ENCODE assay signal across 8 cellular contexts in genomic region chr6:146857960-146858308, GRCh38.
DNase-seq lines count a peak whose midpoint lies in the region; ATAC-seq and TF ChIP-seq lines count a peak whose summit lies in the region.

No MANE protein-coding gene starts in this region.

- peak; percentile 9 for ATAC-seq in HG03095 (IDR thresholded peaks at IDR 0.05; ENCODE audit: unreplicated experiment)
- ATAC-seq in T-cell (replicated peaks in 1 of 4), result peak in 3 of 4 experiments; percentile 21 to 32 (median 23)
- no peak for ATAC-seq in HG03097 (IDR thresholded peaks at IDR 0.05; ENCODE audit: low FRiP score, unreplicated experiment)

- no peak for DNase-seq in activated CD4-positive, alpha-beta memory T cell treated with anti-CD3 and anti-CD28 coated beads for 36 hours
- no peak for DNase-seq in activated CD4-positive, alpha-beta memory T cell treated with anti-CD3 and anti-CD28 coated beads, Interleukin-2, amount 10 ng/mL, durations not matched to agents 7 days and 5 days
- DNase-seq in T-cell (no peak), right atrium auricular region (ENCODE audit: low spot score) (no peak), smooth muscle cell (lab: John Stamatoyannopoulos, UW; ENCODE audit: unreplicated experiment) (no peak), posterior vena cava (ENCODE audit: low spot score) (no peak)

- H3K79me2 ChIP-seq in smooth muscle cell (ENCODE audit: low read depth), result no peaks in the 10 kb centered on the region

- H3K27ac ChIP-seq in right atrium auricular region (peak overlapping the region; percentile 33 to 55), smooth muscle cell (ENCODE audit: low read depth) (peak overlapping the region; percentile 48)

- H3K27me3 ChIP-seq in right atrium auricular region (no peaks in the 10 kb centered on the region), smooth muscle cell (ENCODE audit: low read depth) (no peaks in the 10 kb centered on the region)

- H3K27ac Mint-ChIP-seq in activated CD4-positive, alpha-beta memory T cell treated with anti-CD3 and anti-CD28 coated beads for 36 hours, result peak overlapping the region; percentile 29
- no peak overlapping the region for H3K27ac Mint-ChIP-seq in activated CD4-positive, alpha-beta memory T cell treated with anti-CD3 and anti-CD28 coated beads, Interleukin-2, amount 10 ng/mL, durations not matched to agents 7 days and 5 days
- peak overlapping the region in 1 of 2 donors; percentile 68 for H3K27ac Mint-ChIP-seq in T-cell

- intact Hi-C loops in activated CD4-positive, alpha-beta memory T cell treated with anti-CD3 and anti-CD28 coated beads for 36 hours (cut with micrococcal nuclease), result loop anchor here (1.0 to 10.0 kb wide), 7 partner anchors 17 to 1667 kb away; partner anchors contain the start of genes EPM2A and SAMD5
- intact Hi-C loops in posterior vena cava (cut with DNase I), result loop anchor here (10.0 kb wide), 2 partner anchors 427 to 437 kb away; no protein-coding TSS in a partner anchor

- no peak overlapping the region for H3K9ac ChIP-seq in smooth muscle cell (ENCODE audit: low read depth)

- H3K9me3 Mint-ChIP-seq in activated CD4-positive, alpha-beta memory T cell treated with anti-CD3 and anti-CD28 coated beads for 36 hours, result peaks cover under 1% of the 10 kb centered on the region
- H3K9me3 Mint-ChIP-seq in activated CD4-positive, alpha-beta memory T cell treated with anti-CD3 and anti-CD28 coated beads, Interleukin-2, amount 10 ng/mL, durations not matched to agents 7 days and 5 days, result peaks cover 4% of the 10 kb centered on the region
- no peaks in the 10 kb centered on the region for H3K9me3 Mint-ChIP-seq in T-cell

- peak overlapping the region; percentile 10 for H3K4me3 Mint-ChIP-seq in activated CD4-positive, alpha-beta memory T cell treated with anti-CD3 and anti-CD28 coated beads for 36 hours
- no peak overlapping the region for H3K4me3 Mint-ChIP-seq in activated CD4-positive, alpha-beta memory T cell treated with anti-CD3 and anti-CD28 coated beads, Interleukin-2, amount 10 ng/mL, durations not matched to agents 7 days and 5 days
- H3K4me3 Mint-ChIP-seq in T-cell, result peak overlapping the region in 2 of 3 donors; percentile 11 to 42

- H3K4me1 Mint-ChIP-seq in activated CD4-positive, alpha-beta memory T cell treated with anti-CD3 and anti-CD28 coated beads for 36 hours (ENCODE audit: low read depth), result peaks cover 26% of the 10 kb centered on the region
- peaks cover 15% of the 10 kb centered on the region for H3K4me1 Mint-ChIP-seq in activated CD4-positive, alpha-beta memory T cell treated with anti-CD3 and anti-CD28 coated beads, Interleukin-2, amount 10 ng/mL, durations not matched to agents 7 days and 5 days
- H3K4me1 Mint-ChIP-seq in T-cell, result peaks cover 4 to 11% (median 7%) of the 10 kb centered on the region in 3 donors

- H3K4me1 ChIP-seq in right atrium auricular region (peaks cover 0 to 4% of the 10 kb centered on the region in 2 donors), smooth muscle cell (ENCODE audit: low read depth) (peaks cover 11% of the 10 kb centered on the region)

- POLR2A ChIA-PET in activated CD4-positive, alpha-beta memory T cell treated with anti-CD3 and anti-CD28 coated beads for 36 hours (lab: Charles Lee), result no interaction called here
- POLR2A ChIA-PET in activated CD4-positive, alpha-beta memory T cell treated with anti-CD3 and anti-CD28 coated beads, Interleukin-2, amount 10 ng/mL, durations not matched to agents 7 days and 5 days (lab: Charles Lee), result no interaction called here
- POLR2A ChIA-PET in T-cell (lab: Charles Lee), result interaction anchor here in 1 of 2 donors (0.6 kb wide), 1 partner anchor 11 kb away, joined by 3 read pairs; no protein-coding TSS in a partner anchor

- CTCF ChIA-PET in activated CD4-positive, alpha-beta memory T cell treated with anti-CD3 and anti-CD28 coated beads for 36 hours (lab: Charles Lee), result interaction anchor here (0.5 to 1.4 kb wide), 6 partner anchors 17 to 561 kb away, joined by 3 to 5 read pairs (median 4); no protein-coding TSS in a partner anchor
- CTCF ChIA-PET in activated CD4-positive, alpha-beta memory T cell treated with anti-CD3 and anti-CD28 coated beads, Interleukin-2, amount 10 ng/mL, durations not matched to agents 7 days and 5 days (lab: Charles Lee), result interaction anchor here (0.7 to 1.0 kb wide), 2 partner anchors 8 to 34 kb away, joined by 3 read pairs; no protein-coding TSS in a partner anchor
- CTCF ChIA-PET in T-cell (lab: Charles Lee), result interaction anchor here in 1 of 2 donors (0.6 to 1.5 kb wide), 2 partner anchors 575 to 1322 kb away, joined by 3 to 7 read pairs; no protein-coding TSS in a partner anchor

- H3K9me3 ChIP-seq in right atrium auricular region, result no peaks in the 10 kb centered on the region
- no peaks in the 10 kb centered on the region for H3K9me3 ChIP-seq in smooth muscle cell (replicated peaks; ENCODE audit: low read depth)

- no peaks in the 10 kb centered on the region for H4K20me1 ChIP-seq in smooth muscle cell (ENCODE audit: low read depth)

- peaks cover 4% of the 10 kb centered on the region for H3K27me3 Mint-ChIP-seq in activated CD4-positive, alpha-beta memory T cell treated with anti-CD3 and anti-CD28 coated beads for 36 hours
- H3K27me3 Mint-ChIP-seq in activated CD4-positive, alpha-beta memory T cell treated with anti-CD3 and anti-CD28 coated beads, Interleukin-2, amount 10 ng/mL, durations not matched to agents 7 days and 5 days, result peaks cover 3% of the 10 kb centered on the region
- H3K27me3 Mint-ChIP-seq in T-cell, result peaks cover 0 to 2% of the 10 kb centered on the region in 2 donors

- H3K4me2 ChIP-seq in smooth muscle cell, result peak overlapping the region; percentile 84

- H3K4me3 ChIP-seq in right atrium auricular region, result peak overlapping the region; percentile 30 to 39
- peak overlapping the region; percentile 47 for H3K4me3 ChIP-seq in smooth muscle cell

- 38% methylated on average over 4 of the region's 4 CpGs for WGBS in smooth muscle cell (ENCODE audit: low lambda C conversion rate)

- no peaks in the 10 kb centered on the region for H3K36me3 ChIP-seq in right atrium auricular region
- H3K36me3 ChIP-seq in smooth muscle cell (ENCODE audit: low read depth), result no peaks in the 10 kb centered on the region

- TF ChIP-seq CTCF in right atrium auricular region (IDR thresholded peaks at IDR 0.05), result no peak
- no peak for TF ChIP-seq CTCF in smooth muscle cell (IDR thresholded peaks at IDR 0.05; ENCODE audit: borderline replicate concordance, insufficient read depth, poor library complexity, severe bottlenecking)

- peaks cover 2% of the 10 kb centered on the region for H3K36me3 Mint-ChIP-seq in activated CD4-positive, alpha-beta memory T cell treated with anti-CD3 and anti-CD28 coated beads for 36 hours
- H3K36me3 Mint-ChIP-seq in activated CD4-positive, alpha-beta memory T cell treated with anti-CD3 and anti-CD28 coated beads, Interleukin-2, amount 10 ng/mL, durations not matched to agents 7 days and 5 days (ENCODE audit: low read depth), result no peaks in the 10 kb centered on the region
- H3K36me3 Mint-ChIP-seq in T-cell, result no peaks in the 10 kb centered on the region

- no peaks in the 10 kb centered on the region for H3F3A ChIP-seq in smooth muscle cell (ENCODE audit: low read depth)

- peak overlapping the region; percentile 98 for H2AFZ ChIP-seq in smooth muscle cell (ENCODE audit: low read depth)
